Comparison of ENCODE assay signal across 20 cellular contexts in the genomic region with DNA sequence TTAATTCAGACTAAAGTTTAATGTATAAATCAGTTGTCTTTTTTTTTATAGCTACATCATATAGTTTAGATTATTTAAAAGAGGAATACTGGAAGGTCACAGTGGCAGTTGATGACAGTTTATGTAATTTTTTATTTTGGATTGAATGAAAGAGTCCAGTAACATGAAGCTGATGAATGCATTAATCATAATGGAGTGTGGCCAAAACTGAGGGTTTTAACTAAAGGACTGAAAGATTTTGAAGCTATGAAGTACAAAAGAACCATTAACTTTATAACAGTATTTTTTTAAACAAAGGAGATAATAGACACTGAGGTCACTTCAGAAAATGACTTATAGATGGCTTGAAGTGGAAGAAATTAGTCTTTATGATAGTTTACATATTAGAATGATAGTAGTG.
"Had no signal": no experiment of that assay in that cellular context is flagged by ENCODE, and none has a peak within 500 bp of the region (broad histone marks: within the 10 kb centered on the region; RNA-seq: fewer than 3 reads in every experiment).

No MANE protein-coding gene starts in this region.

- H3K4me3 ChIP-seq: right atrium auricular region, transverse colon had no signal

- ATAC-seq: activated CD8-positive, alpha-beta T cell treated with anti-CD3 and anti-CD28 coated beads for 36 hours; activated naive CD4-positive, alpha-beta T cell treated with anti-CD3 and anti-CD28 coated beads, Interleukin-2, amount 50 U/mL, for 72 hours; WTC11 had no signal

- H3K9me3 ChIP-seq: right atrium auricular region, transverse colon had no signal

- H3K4me1 ChIP-seq: transverse colon had no signal

- H3K27me3 Mint-ChIP-seq: activated CD8-positive, alpha-beta T cell treated with anti-CD3 and anti-CD28 coated beads for 36 hours; dendritic cell treated with granulocyte-macrophage colony-stimulating factor and Interleukin-4, amounts not matched to agents 40 ng/mL and 50 ng/mL, for 4 days had no signal

- H3K4me1 Mint-ChIP-seq: WTC11 had no signal

- H3K27me3 ChIP-seq: right atrium auricular region, transverse colon had no signal

- DNase-seq: activated CD4-positive, alpha-beta T cell treated with anti-CD3 and anti-CD28 coated beads for 4 hours; activated CD8-positive, alpha-beta T cell treated with anti-CD3 and anti-CD28 coated beads for 36 hours; activated effector memory CD4-positive, alpha-beta T cell treated with anti-CD3 and anti-CD28 coated beads, Interleukin-2, amount 50 U/mL, for 16 hours; activated T-cell treated with anti-CD3 and anti-CD28 coated beads, Interleukin-2, amount 50 U/mL, for 48 hours; amygdala; effector memory CD4-positive, alpha-beta T cell; glutamatergic neuron; hypothalamus; nucleus accumbens; small intestine; stimulated activated CD4-positive, alpha-beta T cell treated with anti-CD3 and anti-CD28 coated beads, Interleukin-4, amount 100 ng/mL, for 24 hours; stimulated activated naive CD4-positive, alpha-beta T cell; substantia nigra; transverse colon had no signal

- H3K27ac Mint-ChIP-seq: activated CD8-positive, alpha-beta T cell treated with anti-CD3 and anti-CD28 coated beads for 36 hours; activated naive CD4-positive, alpha-beta T cell treated with anti-CD3 and anti-CD28 coated beads, Interleukin-2, amount 50 U/mL, for 72 hours; dendritic cell treated with granulocyte-macrophage colony-stimulating factor and Interleukin-4, amounts not matched to agents 40 ng/mL and 50 ng/mL, for 4 days; nephron; T-helper 1 cell treated with Interleukin-12 subunit alpha and Interleukin-12 subunit beta and Interleukin-4 antibody, amounts not matched to agents 30 μg/mL and 1 μg/mL, for 36 hours; WTC11 had no signal

- H3K36me3 Mint-ChIP-seq: activated naive CD4-positive, alpha-beta T cell treated with anti-CD3 and anti-CD28 coated beads, Interleukin-2, amount 50 U/mL, for 72 hours had no signal

- H3K4me3 Mint-ChIP-seq: activated CD8-positive, alpha-beta T cell treated with anti-CD3 and anti-CD28 coated beads for 36 hours; dendritic cell treated with granulocyte-macrophage colony-stimulating factor and Interleukin-4, amounts not matched to agents 40 ng/mL and 50 ng/mL, for 4 days; nephron; T-helper 1 cell treated with Interleukin-12 subunit alpha and Interleukin-12 subunit beta and Interleukin-4 antibody, amounts not matched to agents 30 μg/mL and 1 μg/mL, for 36 hours; WTC11 had no signal

- H3K9me3 Mint-ChIP-seq: activated CD8-positive, alpha-beta T cell treated with anti-CD3 and anti-CD28 coated beads for 36 hours; activated naive CD4-positive, alpha-beta T cell treated with anti-CD3 and anti-CD28 coated beads, Interleukin-2, amount 50 U/mL, for 72 hours; dendritic cell treated with granulocyte-macrophage colony-stimulating factor and Interleukin-4, amounts not matched to agents 40 ng/mL and 50 ng/mL, for 4 days; nephron; T-helper 1 cell treated with Interleukin-12 subunit alpha and Interleukin-12 subunit beta and Interleukin-4 antibody, amounts not matched to agents 30 μg/mL and 1 μg/mL, for 36 hours; WTC11 had no signal

- H3K27ac ChIP-seq: right atrium auricular region, transverse colon had no signal
